In the genomic region with DNA sequence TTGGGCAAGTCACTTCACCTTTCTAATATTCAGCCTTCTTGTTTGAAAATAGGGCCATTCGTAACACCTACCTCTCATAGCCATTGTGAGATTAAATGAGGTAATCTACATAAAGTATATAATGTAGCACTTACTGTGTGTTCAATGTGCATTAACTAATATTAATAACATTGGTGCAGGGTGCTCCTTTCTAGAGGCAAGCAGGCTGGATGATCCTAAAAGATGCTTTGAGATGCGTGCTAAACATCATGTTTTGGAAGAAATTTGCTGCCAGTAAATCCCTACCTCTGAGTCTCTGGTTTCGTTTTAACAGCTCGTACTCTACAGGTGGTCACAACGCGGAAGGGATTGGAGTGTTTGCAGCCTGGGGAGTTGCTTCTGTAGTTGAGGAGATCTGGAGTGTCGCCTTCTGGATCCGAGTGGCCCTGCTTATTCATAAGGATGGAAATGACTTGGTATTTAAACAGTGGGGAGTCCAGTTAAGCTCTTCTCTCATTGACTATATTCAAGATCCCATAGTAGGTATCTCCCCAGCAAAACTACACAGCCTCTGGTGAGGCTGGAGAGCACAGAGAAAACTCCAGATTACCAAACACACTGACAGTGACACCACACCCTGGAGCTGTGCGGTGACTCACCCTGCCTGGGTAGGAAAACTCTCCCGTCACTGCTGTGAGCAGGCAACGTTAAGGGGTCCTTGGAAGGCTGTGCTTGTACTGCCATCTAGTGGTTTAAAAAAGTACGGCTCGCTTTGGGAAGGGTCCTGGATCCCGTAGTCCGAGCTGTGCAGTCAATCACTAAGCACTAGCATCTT, we compare ENCODE assay signal across 8 cellular contexts.
A peak's percentile ranks its signal among the peaks of the same experiment; 100 is the strongest.
DNase-seq lines count a peak whose midpoint lies in the region; ATAC-seq and TF ChIP-seq lines count a peak whose summit lies in the region.

No MANE protein-coding gene starts in this region.

- H3K27ac ChIP-seq in C4-2B: no peak overlapping the region

- H3K4me3 Mint-ChIP-seq in central memory CD8-positive, alpha-beta T cell: peak overlapping the region; percentile 41

- ATAC-seq in GM19372 (IDR thresholded peaks at IDR 0.05; ENCODE audit: low read depth, unreplicated experiment) (peak; percentile 78), HG03457 (IDR thresholded peaks at IDR 0.05; ENCODE audit: unreplicated experiment) (peak; percentile 72)
- ATAC-seq in central memory CD8-positive, alpha-beta T cell (replicated peaks; ENCODE audit: extremely low read depth, poor library complexity, severe bottlenecking): peak; percentile 98

- H3K9me3 Mint-ChIP-seq in central memory CD8-positive, alpha-beta T cell: no peaks in the 10 kb centered on the region

- H3K36me3 ChIP-seq in kidney epithelial cell (ENCODE audit: control insufficient read depth, insufficient read depth, low read length): no peaks in the 10 kb centered on the region

- H3K4me3 ChIP-seq in kidney epithelial cell (ENCODE audit: low read depth, low read length): no peak overlapping the region

- H3K36me3 Mint-ChIP-seq in central memory CD8-positive, alpha-beta T cell (ENCODE audit: insufficient read depth): peaks cover 6% of the 10 kb centered on the region

- peak overlapping the region; percentile 22 for H3K27ac Mint-ChIP-seq in central memory CD8-positive, alpha-beta T cell (ENCODE audit: low read depth)

- peaks cover 18% of the 10 kb centered on the region for H3K4me1 Mint-ChIP-seq in central memory CD8-positive, alpha-beta T cell

- H3K27me3 ChIP-seq in kidney epithelial cell (ENCODE audit: control insufficient read depth, insufficient read depth, low read length): no peaks in the 10 kb centered on the region

- DNase-seq in NCI-H460 (ENCODE audit: extremely low read depth, low read depth): peak; percentile 90
- DNase-seq in activated CD4-positive, CD25-positive, alpha-beta regulatory T cell treated with anti-CD3 and anti-CD28 coated beads, Interleukin-2, amount 50 U/mL, for 16 hours (ENCODE audit: low read depth, low spot score): peak; percentile 65
- peak; percentile 65 to 74 for DNase-seq in central memory CD8-positive, alpha-beta T cell (ENCODE audit: low spot score in 2 of 2)
- DNase-seq in kidney epithelial cell (ENCODE audit: low read depth): peak; percentile 81
- peak; percentile 87 for DNase-seq in stimulated activated CD4-positive, alpha-beta T cell treated with anti-CD3 and anti-CD28 coated beads, Interleukin-2, amount 100 ng/mL, for 4 hours (ENCODE audit: low read depth)

- H3K27me3 Mint-ChIP-seq in central memory CD8-positive, alpha-beta T cell: no peaks in the 10 kb centered on the region

- TF ChIP-seq CTCF in C4-2B (conservative IDR thresholded peaks at IDR 0.05): peak; percentile 50
- peak; percentile 67 for TF ChIP-seq CTCF in kidney epithelial cell (IDR thresholded peaks at IDR 0.05; ENCODE audit: insufficient read depth, low read length, poor library complexity, severe bottlenecking)
